ENCODE assay signal across 2 cellular contexts in the genomic region with DNA sequence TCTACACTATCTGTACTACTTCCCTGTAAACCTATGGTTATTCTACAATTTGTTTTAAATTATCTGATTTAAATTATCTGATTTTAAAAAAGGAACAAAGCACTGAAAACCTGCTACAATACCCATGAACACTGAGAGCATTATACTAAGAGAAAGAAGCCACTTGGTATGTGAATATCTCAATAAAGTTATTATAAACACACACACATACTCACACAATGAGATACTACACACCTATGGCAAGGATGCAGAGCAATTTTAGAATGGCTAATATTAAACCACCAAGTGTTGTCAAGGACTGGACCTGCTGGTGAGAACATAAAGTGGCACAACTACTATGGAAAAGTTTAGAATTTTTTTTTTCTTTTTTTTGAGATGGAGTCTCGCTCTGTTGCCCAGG.
TF ChIP-seq lines count a peak whose summit lies in the region.

No MANE protein-coding gene starts in this region.

TF ChIP-seq in HEK293, 187 proteins besides CTCF, POLR2A, EP300 and RAD21 (continued from another document):
- TF ChIP-seq, protein P1, sequence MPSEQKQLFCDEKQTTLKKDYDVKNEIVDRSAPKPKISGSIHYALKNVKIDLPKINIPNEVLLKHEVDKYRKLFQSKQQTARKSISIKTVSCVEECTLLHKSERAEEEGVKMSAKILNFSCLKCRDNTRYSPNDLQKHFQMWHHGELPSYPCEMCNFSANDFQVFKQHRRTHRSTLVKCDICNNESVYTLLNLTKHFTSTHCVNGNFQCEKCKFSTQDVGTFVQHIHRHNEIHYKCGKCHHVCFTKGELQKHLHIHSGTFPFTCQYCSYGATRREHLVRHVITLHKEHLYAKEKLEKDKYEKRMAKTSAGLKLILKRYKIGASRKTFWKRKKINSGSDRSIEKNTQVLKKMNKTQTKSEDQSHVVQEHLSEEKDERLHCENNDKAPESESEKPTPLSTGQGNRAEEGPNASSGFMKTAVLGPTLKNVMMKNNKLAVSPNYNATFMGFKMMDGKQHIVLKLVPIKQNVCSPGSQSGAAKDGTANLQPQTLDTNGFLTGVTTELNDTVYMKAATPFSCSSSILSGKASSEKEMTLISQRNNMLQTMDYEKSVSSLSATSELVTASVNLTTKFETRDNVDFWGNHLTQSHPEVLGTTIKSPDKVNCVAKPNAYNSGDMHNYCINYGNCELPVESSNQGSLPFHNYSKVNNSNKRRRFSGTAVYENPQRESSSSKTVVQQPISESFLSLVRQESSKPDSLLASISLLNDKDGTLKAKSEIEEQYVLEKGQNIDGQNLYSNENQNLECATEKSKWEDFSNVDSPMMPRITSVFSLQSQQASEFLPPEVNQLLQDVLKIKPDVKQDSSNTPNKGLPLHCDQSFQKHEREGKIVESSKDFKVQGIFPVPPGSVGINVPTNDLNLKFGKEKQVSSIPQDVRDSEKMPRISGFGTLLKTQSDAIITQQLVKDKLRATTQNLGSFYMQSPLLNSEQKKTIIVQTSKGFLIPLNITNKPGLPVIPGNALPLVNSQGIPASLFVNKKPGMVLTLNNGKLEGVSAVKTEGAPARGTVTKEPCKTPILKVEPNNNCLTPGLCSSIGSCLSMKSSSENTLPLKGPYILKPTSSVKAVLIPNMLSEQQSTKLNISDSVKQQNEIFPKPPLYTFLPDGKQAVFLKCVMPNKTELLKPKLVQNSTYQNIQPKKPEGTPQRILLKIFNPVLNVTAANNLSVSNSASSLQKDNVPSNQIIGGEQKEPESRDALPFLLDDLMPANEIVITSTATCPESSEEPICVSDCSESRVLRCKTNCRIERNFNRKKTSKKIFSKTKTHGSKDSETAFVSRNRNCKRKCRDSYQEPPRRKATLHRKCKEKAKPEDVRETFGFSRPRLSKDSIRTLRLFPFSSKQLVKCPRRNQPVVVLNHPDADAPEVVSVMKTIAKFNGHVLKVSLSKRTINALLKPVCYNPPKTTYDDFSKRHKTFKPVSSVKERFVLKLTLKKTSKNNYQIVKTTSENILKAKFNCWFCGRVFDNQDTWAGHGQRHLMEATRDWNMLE (tag by site-specific recombination; conservative IDR thresholded peaks at IDR 0.05; ENCODE audit: low read depth): no peak
- TF ChIP-seq ZNF114 (tag by site-specific recombination; IDR thresholded peaks at IDR 0.05): no peak
- TF ChIP-seq GLI2 (tag by site-specific recombination; IDR thresholded peaks at IDR 0.05; ENCODE audit: borderline replicate concordance, low read depth): no peak
- TF ChIP-seq ZNF473 (tag by site-specific recombination; IDR thresholded peaks at IDR 0.05): no peak
- TF ChIP-seq ZNF664 (tag by site-specific recombination; IDR thresholded peaks at IDR 0.05): peak; percentile 80

TF ChIP-seq in K562, 482 proteins besides CTCF, POLR2A, EP300 and RAD21:
- TF ChIP-seq, protein P2, sequence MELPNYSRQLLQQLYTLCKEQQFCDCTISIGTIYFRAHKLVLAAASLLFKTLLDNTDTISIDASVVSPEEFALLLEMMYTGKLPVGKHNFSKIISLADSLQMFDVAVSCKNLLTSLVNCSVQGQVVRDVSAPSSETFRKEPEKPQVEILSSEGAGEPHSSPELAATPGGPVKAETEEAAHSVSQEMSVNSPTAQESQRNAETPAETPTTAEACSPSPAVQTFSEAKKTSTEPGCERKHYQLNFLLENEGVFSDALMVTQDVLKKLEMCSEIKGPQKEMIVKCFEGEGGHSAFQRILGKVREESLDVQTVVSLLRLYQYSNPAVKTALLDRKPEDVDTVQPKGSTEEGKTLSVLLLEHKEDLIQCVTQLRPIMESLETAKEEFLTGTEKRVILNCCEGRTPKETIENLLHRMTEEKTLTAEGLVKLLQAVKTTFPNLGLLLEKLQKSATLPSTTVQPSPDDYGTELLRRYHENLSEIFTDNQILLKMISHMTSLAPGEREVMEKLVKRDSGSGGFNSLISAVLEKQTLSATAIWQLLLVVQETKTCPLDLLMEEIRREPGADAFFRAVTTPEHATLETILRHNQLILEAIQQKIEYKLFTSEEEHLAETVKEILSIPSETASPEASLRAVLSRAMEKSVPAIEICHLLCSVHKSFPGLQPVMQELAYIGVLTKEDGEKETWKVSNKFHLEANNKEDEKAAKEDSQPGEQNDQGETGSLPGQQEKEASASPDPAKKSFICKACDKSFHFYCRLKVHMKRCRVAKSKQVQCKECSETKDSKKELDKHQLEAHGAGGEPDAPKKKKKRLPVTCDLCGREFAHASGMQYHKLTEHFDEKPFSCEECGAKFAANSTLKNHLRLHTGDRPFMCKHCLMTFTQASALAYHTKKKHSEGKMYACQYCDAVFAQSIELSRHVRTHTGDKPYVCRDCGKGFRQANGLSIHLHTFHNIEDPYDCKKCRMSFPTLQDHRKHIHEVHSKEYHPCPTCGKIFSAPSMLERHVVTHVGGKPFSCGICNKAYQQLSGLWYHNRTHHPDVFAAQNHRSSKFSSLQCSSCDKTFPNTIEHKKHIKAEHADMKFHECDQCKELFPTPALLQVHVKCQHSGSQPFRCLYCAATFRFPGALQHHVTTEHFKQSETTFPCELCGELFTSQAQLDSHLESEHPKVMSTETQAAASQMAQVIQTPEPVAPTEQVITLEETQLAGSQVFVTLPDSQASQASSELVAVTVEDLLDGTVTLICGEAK (IDR thresholded peaks at IDR 0.05): peak; percentile 59; the same call in 1 of the 2 replicates
- TF ChIP-seq, protein P2 (CRISPR knock-in tag; IDR thresholded peaks at IDR 0.05): no peak
- no peak for TF ChIP-seq SETDB1 (IDR thresholded peaks at IDR 0.05; ENCODE audit: low read length)
